Comparison of ENCODE assay signal across 25 cellular contexts in the genomic region with DNA sequence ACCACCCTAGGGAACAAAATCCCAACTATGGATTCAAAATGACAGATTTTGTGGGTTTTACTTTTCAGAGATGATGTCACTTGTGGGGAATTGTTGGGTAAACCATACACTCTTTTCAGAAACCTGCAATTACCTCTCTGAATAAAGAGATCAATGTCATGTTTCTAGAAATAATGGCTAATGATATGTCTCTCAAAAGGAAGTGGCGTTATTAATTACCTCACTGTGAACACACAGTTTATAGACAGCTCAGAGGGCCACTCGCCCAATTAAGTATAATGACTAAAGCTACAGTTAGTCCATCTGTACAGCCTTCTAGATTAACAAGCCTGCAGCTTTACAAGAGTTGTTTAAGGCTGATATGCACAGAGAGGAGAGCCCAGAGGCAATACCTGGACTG.
DNase-seq lines count a peak whose midpoint lies in the region; ATAC-seq and TF ChIP-seq lines count a peak whose summit lies in the region.
"Had no signal": no experiment of that assay in that cellular context is flagged by ENCODE, and none has a peak within 500 bp of the region (broad histone marks: within the 10 kb centered on the region; RNA-seq: fewer than 3 reads in every experiment).

No MANE protein-coding gene starts in this region.

- CTCF ChIA-PET in Caco-2 (lab: Charles Lee) = no interaction called here

- no peak for TF ChIP-seq CTCF in WERI-Rb-1 (IDR thresholded peaks at IDR 0.05; ENCODE audit: low read depth, low read length)
- TF ChIP-seq CTCF in Caco-2 (IDR thresholded peaks at IDR 0.05; ENCODE audit: insufficient read depth in 1 of 2, low read depth in 1 of 2, low read length in 1 of 2, severe bottlenecking in 1 of 2, unreplicated experiment in 1 of 2) = no peak

- H3K36me3 ChIP-seq in WERI-Rb-1 (no peaks in the 10 kb centered on the region), Caco-2 (ENCODE audit: control insufficient read depth, insufficient read depth, low read length) (no peaks in the 10 kb centered on the region)
- H3K36me3 ChIP-seq: BE2C, breast epithelium, right lobe of liver had no signal

- peak; percentile 59 for DNase-seq in DMS 273 treated with DMSO at 0.1 percent for 48 hours (lab: John Stamatoyannopoulos, UW)
- peak in 2 of 3 experiments; percentile 86 to 97 for DNase-seq in NCI-H1417 (lab: John Stamatoyannopoulos, UW)
- DNase-seq in NCI-H2227 (lab: John Stamatoyannopoulos, UW; ENCODE audit: unreplicated experiment) = peak; percentile 76
- peak; percentile 86 for DNase-seq in WERI-Rb-1
- DNase-seq in activated naive CD8-positive, alpha-beta T cell treated with anti-CD3 and anti-CD28 coated beads, Interleukin-2, amount 50 U/mL, for 24 hours = no peak
- no peak for DNase-seq in Caco-2
- DNase-seq: ACHN; activated CD4-positive, alpha-beta T cell treated with anti-CD3 and anti-CD28 coated beads, Interleukin-2, amount 10 ng/mL, durations not matched to agents 7 days and 5 days; activated naive CD4-positive, alpha-beta T cell treated with anti-CD3 and anti-CD28 coated beads, Interleukin-2, amount 50 U/mL, for 16 hours; amygdala; BE2C; HFFc6; mesenchymal stem cell; MM.1S; right lobe of liver; SHP77; stimulated activated CD4-positive, alpha-beta T cell treated with anti-CD3 and anti-CD28 coated beads, Interleukin-4, amount 100 ng/mL, for 1 hour; T-helper 9 cell; trophoblast cell had no signal

- H3K27me3 ChIP-seq in WERI-Rb-1 (ENCODE audit: insufficient read depth, low read depth, severe bottlenecking) (no peaks in the 10 kb centered on the region), Caco-2 (replicated peaks; ENCODE audit: control insufficient read depth, insufficient read depth, low read length) (no peaks in the 10 kb centered on the region; the same call in 1 of the 2 replicates)
- H3K27me3 ChIP-seq: breast epithelium, right lobe of liver had no signal

- ATAC-seq in GM19455 (IDR thresholded peaks at IDR 0.05; ENCODE audit: unreplicated experiment) (no peak), GM18873 (IDR thresholded peaks at IDR 0.05; ENCODE audit: low FRiP score, unreplicated experiment) (no peak)
- no peak for ATAC-seq in activated naive CD8-positive, alpha-beta T cell treated with anti-CD3 and anti-CD28 coated beads, Interleukin-2, amount 50 U/mL, for 24 hours
- ATAC-seq: left lobe of liver, right lobe of liver had no signal

- POLR2A ChIA-PET in Caco-2 (lab: Charles Lee) = no interaction called here

- H3K27me3 Mint-ChIP-seq in activated naive CD8-positive, alpha-beta T cell treated with anti-CD3 and anti-CD28 coated beads, Interleukin-2, amount 50 U/mL, for 24 hours = peaks cover 9% of the 10 kb centered on the region
- H3K27me3 Mint-ChIP-seq in Caco-2 (ENCODE audit: insufficient read depth, unreplicated experiment) = peaks cover 2% of the 10 kb centered on the region

- no peaks in the 10 kb centered on the region for H3K9me3 Mint-ChIP-seq in activated naive CD8-positive, alpha-beta T cell treated with anti-CD3 and anti-CD28 coated beads, Interleukin-2, amount 50 U/mL, for 24 hours
- H3K9me3 Mint-ChIP-seq in Caco-2 (ENCODE audit: unreplicated experiment) = no peaks in the 10 kb centered on the region
- H3K9me3 Mint-ChIP-seq: activated CD4-positive, alpha-beta T cell treated with anti-CD3 and anti-CD28 coated beads, Interleukin-2, amount 10 ng/mL, durations not matched to agents 7 days and 5 days had no signal

- H3K36me3 Mint-ChIP-seq in activated naive CD8-positive, alpha-beta T cell treated with anti-CD3 and anti-CD28 coated beads, Interleukin-2, amount 50 U/mL, for 24 hours (ENCODE audit: low read depth) = no peaks in the 10 kb centered on the region
- H3K36me3 Mint-ChIP-seq in Caco-2 (ENCODE audit: insufficient read depth, unreplicated experiment) = no peaks in the 10 kb centered on the region

- no peaks in the 10 kb centered on the region for H3K4me1 ChIP-seq in Caco-2
- H3K4me1 ChIP-seq: BE2C, breast epithelium, right lobe of liver had no signal

- no peak overlapping the region for H3K27ac Mint-ChIP-seq in activated naive CD8-positive, alpha-beta T cell treated with anti-CD3 and anti-CD28 coated beads, Interleukin-2, amount 50 U/mL, for 24 hours
- H3K27ac Mint-ChIP-seq in Caco-2 (ENCODE audit: unreplicated experiment) = no peak overlapping the region
- H3K27ac Mint-ChIP-seq: activated CD4-positive, alpha-beta T cell treated with anti-CD3 and anti-CD28 coated beads, Interleukin-2, amount 10 ng/mL, durations not matched to agents 7 days and 5 days; HFFc6 had no signal

- no TSS peak for BruUV-seq in Caco-2 (replicated peaks; lab: Mats Ljungman, UMichigan)

- H3K9me3 ChIP-seq in WERI-Rb-1 (ENCODE audit: severe bottlenecking) (no peaks in the 10 kb centered on the region), Caco-2 (no peaks in the 10 kb centered on the region)
- H3K9me3 ChIP-seq: BE2C, breast epithelium, right lobe of liver had no signal

- intact Hi-C loops in Caco-2 (cut with micrococcal nuclease; ENCODE audit: unreplicated experiment) = no loop called here

- peak overlapping the region; percentile 82 for H3K27ac ChIP-seq in WERI-Rb-1
- H3K27ac ChIP-seq: breast epithelium, HL-60, KMS-11, right lobe of liver had no signal

- no peaks in the 10 kb centered on the region for H3K4me1 Mint-ChIP-seq in activated naive CD8-positive, alpha-beta T cell treated with anti-CD3 and anti-CD28 coated beads, Interleukin-2, amount 50 U/mL, for 24 hours
- no peaks in the 10 kb centered on the region for H3K4me1 Mint-ChIP-seq in Caco-2 (ENCODE audit: low read depth, unreplicated experiment)
- H3K4me1 Mint-ChIP-seq: activated CD4-positive, alpha-beta T cell treated with anti-CD3 and anti-CD28 coated beads, Interleukin-2, amount 10 ng/mL, durations not matched to agents 7 days and 5 days had no signal

- H3K4me3 Mint-ChIP-seq in activated naive CD8-positive, alpha-beta T cell treated with anti-CD3 and anti-CD28 coated beads, Interleukin-2, amount 50 U/mL, for 24 hours = no peak overlapping the region
- no peak overlapping the region for H3K4me3 Mint-ChIP-seq in Caco-2 (ENCODE audit: unreplicated experiment)
- H3K4me3 Mint-ChIP-seq: activated CD4-positive, alpha-beta T cell treated with anti-CD3 and anti-CD28 coated beads, Interleukin-2, amount 10 ng/mL, durations not matched to agents 7 days and 5 days; HFFc6 had no signal

- H3K4me3 ChIP-seq in WERI-Rb-1 (ENCODE audit: low read depth, low read length) (peak overlapping the region; percentile 14; the same call in 1 of the 2 replicates), Caco-2 (ENCODE audit: low read depth, low read length) (no peak overlapping the region)
- H3K4me3 ChIP-seq: breast epithelium, right lobe of liver had no signal

Comparison
In these comparisons a context has a peak if more than half of its experiments do, and no peak if none do; other contexts are left out.
1. DNase-seq: peak in DMS 273 treated with DMSO at 0.1 percent for 48 hours (single experiment), NCI-H1417 (2 of 3), NCI-H2227 (single experiment) and WERI-Rb-1 (single experiment); none in activated naive CD8-positive, alpha-beta T cell treated with anti-CD3 and anti-CD28 coated beads, Interleukin-2, amount 50 U/mL, for 24 hours (single experiment) and Caco-2 (0 of 2).